8 cellular contexts compared by ENCODE assay signal in genomic region chr10:17229717-17229966, GRCh38. TPM values are rescaled to one million over a fixed set of nuclear protein-coding genes. Genes with fewer than 3 reads are reported as not detected.
DNase-seq lines count a peak whose midpoint lies in the region; ATAC-seq and TF ChIP-seq lines count a peak whose summit lies in the region.

No MANE protein-coding gene starts in this region.

- no peaks in the 10 kb centered on the region for H4K20me1 ChIP-seq in DOHH2 (ENCODE audit: control insufficient read depth, insufficient read depth, low read depth, low read length)

- ATAC-seq in HG02852 (IDR thresholded peaks at IDR 0.05; ENCODE audit: unreplicated experiment), result peak; percentile 1
- no peak for ATAC-seq in GM21528 (IDR thresholded peaks at IDR 0.05; ENCODE audit: low FRiP score, unreplicated experiment)

- TF ChIP-seq CTCF in DOHH2 (IDR thresholded peaks at IDR 0.05; ENCODE audit: low read depth, low read length, poor library complexity, severe bottlenecking) (no peak), astrocyte of the spinal cord (IDR thresholded peaks at IDR 0.05; ENCODE audit: low read depth, low read length) (no peak), GM10248 (IDR thresholded peaks at IDR 0.05; ENCODE audit: control extremely low read depth, extremely low read depth, low read depth, missing control alignments) (no peak)

- POLR2A ChIA-PET in GM10248 (lab: Yijun Ruan, JAX), result no interaction called here

- H3K9me3 ChIP-seq in DOHH2 (ENCODE audit: control insufficient read depth, insufficient read depth, low read length) (no peaks in the 10 kb centered on the region), mononuclear cell (ENCODE audit: low read depth, low read length) (no peaks in the 10 kb centered on the region)

- DNase-seq in astrocyte of the spinal cord (ENCODE audit: low read depth, low spot score), result no peak
- no peak for DNase-seq in GM10248 (ENCODE audit: extremely low spot score)
- DNase-seq in HuH-7 (ENCODE audit: low spot score), result no peak
- no peak for DNase-seq in NCI-H2227 (lab: John Stamatoyannopoulos, UW; ENCODE audit: unreplicated experiment)

- H3K4me1 ChIP-seq in DOHH2 (ENCODE audit: control insufficient read depth, low read length), result peaks cover 33% of the 10 kb centered on the region
- H3K4me1 ChIP-seq in mononuclear cell (ENCODE audit: insufficient read depth, low read length), result peaks cover 62% of the 10 kb centered on the region

- H3K9me2 ChIP-seq in DOHH2 (replicated peaks; ENCODE audit: control insufficient read depth, low read length), result no peaks in the 10 kb centered on the region

- H3K79me2 ChIP-seq in DOHH2 (ENCODE audit: control insufficient read depth, low read length), result peaks cover 2% of the 10 kb centered on the region; the same call in 1 of the 2 replicates

- in situ Hi-C loops in astrocyte of the spinal cord (cut with HindIII; ENCODE audit: low sequenced_read_pairs), result loop anchor here (25.0 kb wide), 1 partner anchor 367 kb away; no protein-coding TSS in a partner anchor

- CTCF ChIA-PET in GM10248 (lab: Yijun Ruan, JAX), result interaction anchor here (1.1 to 2.4 kb wide), 6 partner anchors 10 to 400 kb away, joined by 3 to 8 read pairs (median 4); partner anchors contain the start of gene TRDMT1

- peak overlapping the region; percentile 64 for H3K27ac ChIP-seq in DOHH2 (ENCODE audit: low read depth, low read length)

- H3K27me3 ChIP-seq in DOHH2 (ENCODE audit: control insufficient read depth, low read length) (peaks cover 44% of the 10 kb centered on the region), mononuclear cell (ENCODE audit: insufficient read depth, low read length) (no peaks in the 10 kb centered on the region)

- H3F3A ChIP-seq in DOHH2 (ENCODE audit: control insufficient read depth, insufficient read depth), result peaks cover 7% of the 10 kb centered on the region

- peak overlapping the region; percentile 90 for H3K4me2 ChIP-seq in DOHH2 (ENCODE audit: low read length)

- H3K4me3 ChIP-seq in DOHH2 (ENCODE audit: low read length), result peak overlapping the region; percentile 84
- H3K4me3 ChIP-seq in astrocyte of the spinal cord (ENCODE audit: low read depth, low read length), result peak overlapping the region; percentile 98
- H3K4me3 ChIP-seq in mononuclear cell (ENCODE audit: low read length), result peak overlapping the region; percentile 97

- H3K36me3 ChIP-seq in DOHH2 (ENCODE audit: control insufficient read depth, low read length), result peaks cover 5% of the 10 kb centered on the region; the same call in 1 of the 2 replicates

RNA-seq across cellular contexts. Expression of gene VIM, which starts 1.6 kb away (rescaled TPM):
- total RNA-seq in mononuclear cell, result 2,761 TPM

RNA-seq across cellular contexts. Expression of gene TRDMT1, which starts 28.2 kb away (rescaled TPM):
- 24.5 TPM for total RNA-seq in mononuclear cell
